In the genomic region with DNA sequence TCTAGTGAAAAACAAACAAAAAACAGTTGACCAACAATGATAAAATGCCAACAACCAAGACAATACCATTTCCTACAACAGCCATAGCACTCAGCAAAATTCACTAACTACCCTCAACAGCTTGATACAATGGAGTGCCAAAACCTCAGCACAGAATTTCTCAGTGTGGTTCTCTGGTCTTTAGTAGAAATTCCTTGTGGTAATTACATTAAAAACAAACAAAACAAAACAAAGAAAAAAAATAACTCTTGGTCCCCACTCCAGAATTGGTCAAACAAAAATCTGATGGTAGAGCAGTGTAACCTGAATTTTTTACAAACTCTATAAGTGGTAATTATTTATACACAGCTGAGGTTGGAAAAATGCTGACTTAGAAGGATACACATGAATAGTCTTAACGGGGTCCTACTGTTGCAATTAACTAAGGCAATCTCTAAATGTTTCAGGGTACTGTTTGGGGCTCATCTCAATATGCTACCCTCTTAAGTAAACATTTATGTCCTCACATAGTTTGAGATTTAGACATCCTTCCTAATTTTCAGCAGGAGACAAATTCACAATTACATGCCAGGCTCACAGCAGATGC, we compare ENCODE assay signal across 23 cellular contexts. TPM values are rescaled to one million over a fixed set of nuclear protein-coding genes. Genes with fewer than 3 reads are reported as not detected.
DNase-seq lines count a peak whose midpoint lies in the region; ATAC-seq and TF ChIP-seq lines count a peak whose summit lies in the region.
"Had no signal": no experiment of that assay in that cellular context is flagged by ENCODE, and none has a peak within 500 bp of the region (broad histone marks: within the 10 kb centered on the region; RNA-seq: fewer than 3 reads in every experiment).

No MANE protein-coding gene starts in this region.

- no peak overlapping the region for H3K27ac ChIP-seq in CD8-positive, alpha-beta memory T cell (ENCODE audit: low read depth, low read length)
- H3K27ac ChIP-seq: ovary, upper lobe of left lung had no signal

- H3K36me3 ChIP-seq in CD8-positive, alpha-beta memory T cell (ENCODE audit: insufficient read depth, low read length): no peaks in the 10 kb centered on the region
- H3K36me3 ChIP-seq: ovary had no signal

- H3K4me1 ChIP-seq in CD8-positive, alpha-beta memory T cell (ENCODE audit: insufficient read depth, low read length): peaks cover 60% of the 10 kb centered on the region

- H3K9me3 ChIP-seq in CD8-positive, alpha-beta memory T cell (ENCODE audit: low read length): no peaks in the 10 kb centered on the region
- H3K9me3 ChIP-seq: ovary, upper lobe of left lung had no signal

- peak overlapping the region; percentile 54 for H3K27ac Mint-ChIP-seq in activated T-cell treated with anti-CD3 and anti-CD28 coated beads, Interleukin-2, amount 50 U/mL, for 72 hours
- H3K27ac Mint-ChIP-seq in CD8-positive, alpha-beta memory T cell: peak overlapping the region in 5 of 8 donors; percentile 2 to 82 (median 32)
- peak overlapping the region; percentile 8 to 15 for H3K27ac Mint-ChIP-seq in T-cell
- peak overlapping the region in 2 of 3 experiments; percentile 11 to 31 for H3K27ac Mint-ChIP-seq in nephron
- H3K27ac Mint-ChIP-seq: activated CD8-positive, alpha-beta memory T cell treated with anti-CD3 and anti-CD28 coated beads, Interleukin-2, amount 10 ng/mL, durations not matched to agents 7 days and 5 days; memory B cell had no signal

- H3K36me3 Mint-ChIP-seq in activated T-cell treated with anti-CD3 and anti-CD28 coated beads, Interleukin-2, amount 50 U/mL, for 72 hours (ENCODE audit: insufficient read depth in 2 of 2): peaks cover 5 to 44% of the 10 kb centered on the region in 2 donors
- peaks cover 5 to 56% (median 18%) of the 10 kb centered on the region in 3 donors for H3K36me3 Mint-ChIP-seq in CD8-positive, alpha-beta memory T cell
- peaks cover 38% of the 10 kb centered on the region for H3K36me3 Mint-ChIP-seq in T-cell
- H3K36me3 Mint-ChIP-seq in nephron (ENCODE audit: low read depth): peaks cover 67% of the 10 kb centered on the region

- CTCF ChIA-PET in CD8-positive, alpha-beta memory T cell (lab: Charles Lee): no interaction called here
- CTCF ChIA-PET in T-cell (lab: Charles Lee): no interaction called here

- H3K4me1 Mint-ChIP-seq in activated T-cell treated with anti-CD3 and anti-CD28 coated beads, Interleukin-2, amount 50 U/mL, for 72 hours (ENCODE audit: low read depth): peaks cover 74% of the 10 kb centered on the region
- H3K4me1 Mint-ChIP-seq in CD8-positive, alpha-beta memory T cell: peaks cover 66 to 86% (median 80%) of the 10 kb centered on the region in 3 donors
- H3K4me1 Mint-ChIP-seq in T-cell (peaks cover 67 to 78% (median 75%) of the 10 kb centered on the region in 3 donors), nephron (peaks cover 26% of the 10 kb centered on the region)

- POLR2A ChIA-PET in CD8-positive, alpha-beta memory T cell (lab: Charles Lee): no interaction called here
- POLR2A ChIA-PET in T-cell (lab: Charles Lee): interaction anchor here in 1 of 2 donors (0.5 kb wide), 1 partner anchor 19 kb away, joined by 4 read pairs; no protein-coding TSS in a partner anchor

- no peaks in the 10 kb centered on the region for H3K27me3 Mint-ChIP-seq in activated T-cell treated with anti-CD3 and anti-CD28 coated beads, Interleukin-2, amount 50 U/mL, for 72 hours (ENCODE audit: low read depth)
- H3K27me3 Mint-ChIP-seq in CD8-positive, alpha-beta memory T cell: no peaks in the 10 kb centered on the region
- H3K27me3 Mint-ChIP-seq in T-cell: no peaks in the 10 kb centered on the region
- H3K27me3 Mint-ChIP-seq in nephron (ENCODE audit: low read depth): no peaks in the 10 kb centered on the region
- H3K27me3 Mint-ChIP-seq: activated CD8-positive, alpha-beta memory T cell treated with anti-CD3 and anti-CD28 coated beads, Interleukin-2, amount 10 ng/mL, durations not matched to agents 7 days and 5 days; memory B cell had no signal

- no peaks in the 10 kb centered on the region for H3K27me3 ChIP-seq in CD8-positive, alpha-beta memory T cell (ENCODE audit: insufficient read depth, low read length, poor library complexity, severe bottlenecking)
- H3K27me3 ChIP-seq: ovary, upper lobe of left lung had no signal

- no peaks in the 10 kb centered on the region for H3K9me3 Mint-ChIP-seq in activated T-cell treated with anti-CD3 and anti-CD28 coated beads, Interleukin-2, amount 50 U/mL, for 72 hours
- no peaks in the 10 kb centered on the region for H3K9me3 Mint-ChIP-seq in CD8-positive, alpha-beta memory T cell
- H3K9me3 Mint-ChIP-seq in T-cell (no peaks in the 10 kb centered on the region), nephron (no peaks in the 10 kb centered on the region)
- H3K9me3 Mint-ChIP-seq: memory B cell had no signal

- no peak for ATAC-seq in activated T-cell treated with anti-CD3 and anti-CD28 coated beads, Interleukin-2, amount 50 U/mL, for 72 hours (replicated peaks in 1 of 2)
- no peak for ATAC-seq in T-cell (replicated peaks in 1 of 4)
- no peak for ATAC-seq in HG03139 (IDR thresholded peaks at IDR 0.05; ENCODE audit: unreplicated experiment)
- no peak for ATAC-seq in HG02623 (IDR thresholded peaks at IDR 0.05; ENCODE audit: unreplicated experiment)
- ATAC-seq in esophagus mucosa: no peak
- ATAC-seq: activated CD8-positive, alpha-beta memory T cell treated with anti-CD3 and anti-CD28 coated beads, Interleukin-2, amount 10 ng/mL, durations not matched to agents 7 days and 5 days; left cardiac atrium; sciatic nerve had no signal

- no peak overlapping the region for H3K4me3 ChIP-seq in CD8-positive, alpha-beta memory T cell (ENCODE audit: low read length)
- H3K4me3 ChIP-seq: ovary, upper lobe of left lung had no signal

- H3K4me3 Mint-ChIP-seq in activated T-cell treated with anti-CD3 and anti-CD28 coated beads, Interleukin-2, amount 50 U/mL, for 72 hours: no peak overlapping the region
- peak overlapping the region in 4 of 7 donors; percentile 23 to 63 (median 40) for H3K4me3 Mint-ChIP-seq in CD8-positive, alpha-beta memory T cell
- H3K4me3 Mint-ChIP-seq in T-cell (peak overlapping the region in 1 of 3 donors; percentile 9), nephron (no peak overlapping the region)
- H3K4me3 Mint-ChIP-seq: activated CD8-positive, alpha-beta memory T cell treated with anti-CD3 and anti-CD28 coated beads, Interleukin-2, amount 10 ng/mL, durations not matched to agents 7 days and 5 days; memory B cell had no signal

- DNase-seq in activated T-cell treated with anti-CD3 and anti-CD28 coated beads, Interleukin-2, amount 50 U/mL, for 72 hours: no peak
- no peak for DNase-seq in activated T-cell treated with anti-CD3 and anti-CD28 coated beads, Interleukin-2, amount 50 U/mL, for 48 hours
- DNase-seq in CD8-positive, alpha-beta memory T cell: no peak
- DNase-seq in T-cell: no peak
- DNase-seq: activated CD4-positive, alpha-beta T cell treated with anti-CD3 and anti-CD28 coated beads for 1 hour; activated CD8-positive, alpha-beta memory T cell treated with anti-CD3 and anti-CD28 coated beads, Interleukin-2, amount 10 ng/mL, durations not matched to agents 7 days and 5 days; C1 segment of cervical spinal cord; dermis blood vessel endothelial cell; DMS 273 treated with DMSO at 0.1 percent for 48 hours; GOT3; left cardiac atrium; MV-4-11; NCI-H1694; NCI-H2171 treated with DMSO at 0.1 percent for 48 hours; ovary; SHP77 had no signal

- TF ChIP-seq CTCF in nephron (IDR thresholded peaks at IDR 0.05; ENCODE audit: unreplicated experiment in 3 of 3): no peak

RNA-seq across cellular contexts. Expression of a gene that starts 13.8 kb away (rescaled TPM):
- total RNA-seq in activated T-cell treated with anti-CD3 and anti-CD28 coated beads, Interleukin-2, amount 50 U/mL, for 72 hours: 100 to 1,000 TPM; 176 to 209 TPM
- 100 to 1,000 TPM; 177 to 187 TPM for total RNA-seq in CD8-positive, alpha-beta memory T cell
- polyA plus RNA-seq in CD8-positive, alpha-beta memory T cell: 118 TPM
- total RNA-seq in T-cell (100 to 1,000 TPM; 161 to 193 (median 178) TPM), esophagus mucosa (404 TPM)

RNA-seq across cellular contexts. Expression of a gene that starts 43.8 kb away (rescaled TPM):
- 1 to 10 TPM; 1.6 to 3.7 TPM for total RNA-seq in activated T-cell treated with anti-CD3 and anti-CD28 coated beads, Interleukin-2, amount 50 U/mL, for 72 hours
- total RNA-seq in CD8-positive, alpha-beta memory T cell: under 1 TPM; 0.13 to 0.53 TPM
- not detected for polyA plus RNA-seq in CD8-positive, alpha-beta memory T cell
- total RNA-seq in T-cell (1 to 10 TPM in 1 of 5 donors, under 1 TPM in 3, not detected in 1; 0.07 to 1.0 (median 0.59) TPM), esophagus mucosa (23.6 TPM)

Comparison
In these comparisons a context has a peak if more than half of its experiments do, and no peak if none do; other contexts are left out.
1. H3K4me3 Mint-ChIP-seq: peak in CD8-positive, alpha-beta memory T cell (4 of 7); none in activated T-cell treated with anti-CD3 and anti-CD28 coated beads, Interleukin-2, amount 50 U/mL, for 72 hours (0 of 2) and nephron (0 of 3).
2. Peak in every context shown above with its lines, with median percentiles within 50 percentile points of each other: H3K27ac Mint-ChIP-seq.